18 cellular contexts compared by ENCODE assay signal in the genomic region with DNA sequence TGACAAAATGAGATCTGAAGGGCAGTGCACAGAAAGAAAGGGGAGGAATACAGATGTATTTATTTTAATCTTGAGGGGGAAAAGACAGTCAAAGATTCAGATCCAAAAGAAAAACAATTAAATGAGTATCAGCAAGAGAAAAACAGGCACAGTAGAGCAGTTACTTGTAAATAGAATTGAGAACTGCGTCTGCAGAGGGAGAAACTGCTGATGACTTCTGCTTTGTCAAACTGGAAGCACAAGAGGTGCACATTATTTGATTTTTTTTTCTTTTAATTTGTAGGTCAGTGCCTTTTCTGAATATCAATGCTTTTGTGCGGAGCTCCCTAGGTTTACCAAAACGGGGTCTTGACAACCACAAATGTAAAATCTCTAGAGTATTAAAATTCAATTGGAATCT. TPM values are rescaled to one million over a fixed set of nuclear protein-coding genes. Genes with fewer than 3 reads are reported as not detected.
A peak's percentile ranks its signal among the peaks of the same experiment; 100 is the strongest.
DNase-seq lines count a peak whose midpoint lies in the region; ATAC-seq lines count a peak whose summit lies in the region.
"Had no signal": no experiment of that assay in that cellular context is flagged by ENCODE, and none has a peak within 500 bp of the region (broad histone marks: within the 10 kb centered on the region; RNA-seq: fewer than 3 reads in every experiment).

No MANE protein-coding gene starts in this region.

- H3K4me3 ChIP-seq in iPS-18a (ENCODE audit: low read length) (no peak overlapping the region), stomach smooth muscle (ENCODE audit: low read length in 2 of 2) (peak overlapping the region; percentile 36 to 54), neuronal stem cell (ENCODE audit: low read length in 2 of 2) (no peak overlapping the region)

- no peak overlapping the region for H2BK5ac ChIP-seq in neuronal stem cell (ENCODE audit: low read length)

- peak; percentile 28 for DNase-seq in RPMI8226
- DNase-seq in neuronal stem cell (ENCODE audit: low spot score) = no peak
- DNase-seq in cerebellar cortex (ENCODE audit: low spot score) = no peak
- DNase-seq: activated naive CD4-positive, alpha-beta T cell treated with Interleukin-2 at 50 U/mL for 16 hours; brain microvascular endothelial cell; effector CD8-positive, alpha-beta T cell; NCI-H187; NCI-H526; stimulated activated naive CD8-positive, alpha-beta T cell treated with anti-CD3 and anti-CD28 coated beads, Interleukin-15, amount 100 ng/mL, for 72 hours; T-cell had no signal

- ATAC-seq in HG02885 (IDR thresholded peaks at IDR 0.05; ENCODE audit: poor library complexity, unreplicated experiment) (peak; percentile 33), HG03342 (IDR thresholded peaks at IDR 0.05; ENCODE audit: unreplicated experiment) (no peak), GM21737 (IDR thresholded peaks at IDR 0.05; ENCODE audit: unreplicated experiment) (no peak)
- ATAC-seq: activated CD4-positive, CD25-positive, alpha-beta regulatory T cell treated with anti-CD3 and anti-CD28 coated beads, Interleukin-2, amount 50 U/mL, for 24 hours; Panc1; stimulated activated naive CD8-positive, alpha-beta T cell treated with anti-CD3 and anti-CD28 coated beads, Interleukin-15, amount 100 ng/mL, for 72 hours; T-cell had no signal

- H3K9me3 ChIP-seq in iPS-18a (ENCODE audit: control insufficient read depth, low read depth, low read length) = no peaks in the 10 kb centered on the region
- no peaks in the 10 kb centered on the region for H3K9me3 ChIP-seq in stomach smooth muscle (ENCODE audit: control insufficient read depth in 2 of 2, low read length in 2 of 2)
- peaks cover 0 to 15% of the 10 kb centered on the region in 2 donors for H3K9me3 ChIP-seq in neuronal stem cell (replicated peaks in 1 of 2; ENCODE audit: control insufficient read depth in 2 of 2, insufficient read depth in 1 of 2, low read depth in 1 of 2, low read length in 2 of 2)

- no peak overlapping the region for H3K14ac ChIP-seq in neuronal stem cell (ENCODE audit: low read length)

- no peak overlapping the region for H3K4ac ChIP-seq in neuronal stem cell (ENCODE audit: low read length)

- H4K8ac ChIP-seq in neuronal stem cell (ENCODE audit: low read depth, low read length) = no peak overlapping the region

- H3K4me2 ChIP-seq in neuronal stem cell (ENCODE audit: insufficient read depth, low read length, poor library complexity, severe bottlenecking) = no peak overlapping the region

- H3K9ac ChIP-seq in iPS-18a (ENCODE audit: low read length) (peak overlapping the region; percentile 3), stomach smooth muscle (ENCODE audit: low read length in 2 of 2) (peak overlapping the region; percentile 39 to 52), neuronal stem cell (ENCODE audit: low read depth, low read length, poor library complexity) (no peak overlapping the region)

- no peak overlapping the region for H2BK120ac ChIP-seq in neuronal stem cell (ENCODE audit: low read depth, low read length)

- no peak overlapping the region for H2BK15ac ChIP-seq in neuronal stem cell (ENCODE audit: low read length)

- H3K4me1 ChIP-seq in iPS-18a (ENCODE audit: control insufficient read depth, low read depth, low read length) (peaks cover 30% of the 10 kb centered on the region), stomach smooth muscle (ENCODE audit: control insufficient read depth, insufficient read depth, low read length) (peaks cover 14% of the 10 kb centered on the region), neuronal stem cell (ENCODE audit: control insufficient read depth in 2 of 2, insufficient read depth in 1 of 2, low read depth in 1 of 2, low read length in 2 of 2) (peaks cover 4 to 28% of the 10 kb centered on the region in 2 donors)

- H3K18ac ChIP-seq in neuronal stem cell (ENCODE audit: low read length) = no peak overlapping the region

- H3K79me1 ChIP-seq in neuronal stem cell (ENCODE audit: low read depth, low read length) = peaks cover 2% of the 10 kb centered on the region

- peaks cover 15% of the 10 kb centered on the region for H3K36me3 ChIP-seq in iPS-18a (ENCODE audit: control insufficient read depth, low read depth, low read length)
- H3K36me3 ChIP-seq in stomach smooth muscle (ENCODE audit: control insufficient read depth in 2 of 2, insufficient read depth in 2 of 2, low read length in 2 of 2) = peaks cover 6 to 16% of the 10 kb centered on the region in 2 donors
- peaks cover 18 to 99% of the 10 kb centered on the region in 2 donors for H3K36me3 ChIP-seq in neuronal stem cell (replicated peaks in 1 of 2; ENCODE audit: control insufficient read depth in 2 of 2, insufficient read depth in 2 of 2, low read length in 2 of 2)

- no peak overlapping the region for H3K23ac ChIP-seq in neuronal stem cell (ENCODE audit: low read depth, low read length, poor library complexity)

- H2AK5ac ChIP-seq in neuronal stem cell (ENCODE audit: low read depth, low read length) = no peak overlapping the region

- no peak overlapping the region for H2AFZ ChIP-seq in neuronal stem cell (ENCODE audit: low read length)

- WGBS in neuronal stem cell (ENCODE audit: extremely low coverage in 2 of 2, insufficient read length in 2 of 2, insufficient replicate concordance in 1 of 2), 2 donors = no CpG with 5 or more reads among the region's 3 CpGs

- H3K27ac ChIP-seq in iPS-18a (ENCODE audit: low read length) (no peak overlapping the region), stomach smooth muscle (ENCODE audit: low read length) (peak overlapping the region; percentile 68), neuronal stem cell (replicated peaks; ENCODE audit: low read length) (no peak overlapping the region)
- H3K27ac ChIP-seq: brain microvascular endothelial cell, C4-2B had no signal

- H2BK12ac ChIP-seq in neuronal stem cell (ENCODE audit: low read length) = no peak overlapping the region

- no peaks in the 10 kb centered on the region for H3K27me3 ChIP-seq in iPS-18a (ENCODE audit: control insufficient read depth, insufficient read depth, low read length)
- H3K27me3 ChIP-seq in stomach smooth muscle (ENCODE audit: control insufficient read depth in 1 of 2, insufficient read depth in 2 of 2, low read length in 2 of 2) = no peaks in the 10 kb centered on the region
- no peaks in the 10 kb centered on the region for H3K27me3 ChIP-seq in neuronal stem cell (ENCODE audit: control insufficient read depth in 3 of 3, insufficient read depth in 3 of 3, low read depth in 1 of 3, low read length in 3 of 3)
- H3K27me3 ChIP-seq: brain microvascular endothelial cell had no signal

- no peak overlapping the region for H4K91ac ChIP-seq in neuronal stem cell (ENCODE audit: low read depth, low read length, poor library complexity)

RNA-seq across cellular contexts. Expression of a gene that starts 37.3 kb away (rescaled TPM):
- polyA plus RNA-seq in neuronal stem cell (2013, experiment 1 of 2) = 41.2 TPM
- 42.0 TPM for polyA plus RNA-seq in neuronal stem cell (2013, experiment 2 of 2)

Comparison
In these comparisons a context has a peak if more than half of its experiments do, and no peak if none do; other contexts are left out.
1. H3K4me3 ChIP-seq: peak in stomach smooth muscle (2 of 2); none in iPS-18a (single experiment) and neuronal stem cell (0 of 2).